9 cellular contexts compared by ENCODE assay signal in the genomic region with DNA sequence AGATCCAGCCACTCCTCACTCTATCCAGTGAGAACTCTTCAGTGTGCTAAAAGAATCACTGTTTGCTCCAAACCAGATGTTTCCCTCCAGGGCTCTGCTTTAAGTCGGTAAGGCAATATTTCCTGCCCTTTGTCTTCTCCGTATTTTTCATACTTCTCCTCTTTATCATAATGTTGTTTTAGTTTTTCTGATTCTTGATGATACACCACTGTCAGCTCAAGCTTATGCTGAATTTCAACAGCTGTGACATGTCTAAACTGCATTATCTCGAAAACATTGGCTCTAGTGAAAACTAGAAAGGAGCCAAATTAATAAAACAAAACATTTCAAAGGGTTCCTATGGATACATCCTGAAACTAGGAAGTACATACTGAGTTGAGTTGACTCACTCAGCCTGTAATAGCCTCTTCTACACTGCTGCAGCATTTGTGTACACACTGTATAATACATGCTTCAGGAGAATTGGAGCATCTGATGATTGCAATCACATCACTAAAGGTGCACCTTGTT. TPM values are rescaled to one million over a fixed set of nuclear protein-coding genes. Genes with fewer than 3 reads are reported as not detected.
DNase-seq lines count a peak whose midpoint lies in the region; ATAC-seq, FAIRE-seq and TF ChIP-seq lines count a peak whose summit lies in the region.
"Had no signal": no experiment of that assay in that cellular context is flagged by ENCODE, and none has a peak within 500 bp of the region (broad histone marks: within the 10 kb centered on the region; RNA-seq: fewer than 3 reads in every experiment).

No MANE protein-coding gene starts in this region.

- no peak overlapping the region for H3K9ac ChIP-seq in kidney (ENCODE audit: low read length in 2 of 2)

- no peaks in the 10 kb centered on the region for H3K4me1 ChIP-seq in kidney (ENCODE audit: control insufficient read depth in 1 of 2, insufficient read depth in 1 of 2, low read depth in 1 of 2, low read length in 2 of 2)

- no peak for FAIRE-seq in kidney (lab: Jason Lieb, UNC)

- ATAC-seq in HG02885 (IDR thresholded peaks at IDR 0.05; ENCODE audit: poor library complexity, unreplicated experiment), result peak; percentile 43

- H3K27ac ChIP-seq in kidney (ENCODE audit: low read depth in 2 of 2, low read length in 2 of 2), result no peak overlapping the region

- H3K36me3 ChIP-seq in kidney (ENCODE audit: control insufficient read depth in 1 of 2, insufficient read depth in 2 of 2, low read length in 2 of 2), result no peaks in the 10 kb centered on the region

- POLR2A ChIA-PET in AG04449 (lab: Yijun Ruan, JAX), result no interaction called here

- CTCF ChIA-PET in AG04449 (lab: Yijun Ruan, JAX), result interaction anchor here (1.4 to 2.0 kb wide), 2 partner anchors 21 to 205 kb away, joined by 3 to 5 read pairs; no protein-coding TSS in a partner anchor

- peak overlapping the region; percentile 4; the same call in 1 of the 2 replicates for H3K4me3 ChIP-seq in AG04449 (ENCODE audit: low read depth, low read length)
- H3K4me3 ChIP-seq in kidney (ENCODE audit: low read length in 2 of 2), result no peak overlapping the region

- no peaks in the 10 kb centered on the region for H3K9me3 ChIP-seq in kidney (ENCODE audit: control insufficient read depth in 1 of 2, low read length in 2 of 2)

- DNase-seq in AG04449 (ENCODE audit: low read depth, low spot score), result no peak
- peak; percentile 30 for DNase-seq in SK-MEL-5 (ENCODE audit: low read depth, low spot score)
- peak; percentile 62 for DNase-seq in hepatic stellate cell (ENCODE audit: low spot score)
- DNase-seq in activated naive CD4-positive, alpha-beta T cell treated with Interleukin-2 at 50 U/mL for 16 hours, result no peak
- no peak for DNase-seq in kidney
- DNase-seq in T-helper 9 cell, result no peak
- no peak for DNase-seq in NCI-H1694 (lab: John Stamatoyannopoulos, UW)
- DNase-seq: stimulated activated CD4-positive, alpha-beta T cell treated with anti-CD3 and anti-CD28 coated beads, Interleukin-2, amount 100 ng/mL, for 24 hours had no signal

- in situ Hi-C loops in SK-MEL-5 (cut with HindIII; ENCODE audit: low pct_unique_long_range_greater_than_20kb, low sequenced_read_pairs), result no loop called here

- intact Hi-C loops in kidney (cut with DNase I), result no loop called here

- TF ChIP-seq CTCF in AG04449 (IDR thresholded peaks at IDR 0.05; ENCODE audit: insufficient read depth, low read length, missing control alignments), result no peak
- TF ChIP-seq CTCF in kidney (IDR thresholded peaks at IDR 0.05; ENCODE audit: borderline replicate concordance, extremely low read depth, insufficient read depth), result no peak

RNA-seq across cellular contexts. Expression of a gene that starts 39.8 kb away (rescaled TPM):
- 16.6 and 18.0 TPM in 2 replicates for total RNA-seq in SK-MEL-5 (2014; rRNA removed; shearing (Covaris generic))
- polyA plus RNA-seq in SK-MEL-5 (2015; cell fraction: cytosol; rRNA removed), result 6.5 and 9.5 TPM in 2 replicates
- polyA plus RNA-seq in SK-MEL-5 (2015; cell fraction: nucleus; rRNA removed), result 17.9 and 18.9 TPM in 2 replicates
- total RNA-seq in kidney, result 5.2 TPM
- 1.8 TPM for polyA plus RNA-seq in kidney (ENCODE audit: insufficient read depth, low read depth, low replicate concordance)

RNA-seq across cellular contexts. Expression of a gene that starts 45.5 kb away (rescaled TPM):
- total RNA-seq in SK-MEL-5 (2014; rRNA removed; shearing (Covaris generic)), result 57.0 and 59.9 TPM in 2 replicates
- 35.3 and 36.8 TPM in 2 replicates for polyA plus RNA-seq in SK-MEL-5 (2015; cell fraction: cytosol; rRNA removed)
- 120 and 132 TPM in 2 replicates for polyA plus RNA-seq in SK-MEL-5 (2015; cell fraction: nucleus; rRNA removed)
- total RNA-seq in kidney, result 12.2 TPM
- polyA plus RNA-seq in kidney (ENCODE audit: insufficient read depth, low read depth, low replicate concordance), result 10.8 TPM

Comparison
In these comparisons a context has a peak if more than half of its experiments do, and no peak if none do; other contexts are left out.
1. DNase-seq: peak in SK-MEL-5 (single experiment) and hepatic stellate cell (single experiment); none in AG04449 (single experiment), activated naive CD4-positive, alpha-beta T cell treated with Interleukin-2 at 50 U/mL for 16 hours (single experiment), kidney (single experiment), T-helper 9 cell (single experiment) and NCI-H1694 (single experiment).